In genomic region chr4:41147570-41147969, GRCh38 we compare ENCODE assay signal across 8 cellular contexts.
DNase-seq lines count a peak whose midpoint lies in the region; ATAC-seq and TF ChIP-seq lines count a peak whose summit lies in the region.
"Not testable (repeated sequence)": the region's sequence is repeated elsewhere in the genome, so short reads cannot be mapped to it uniquely, and the experiment has no call there.

No MANE protein-coding gene starts in this region.

- not testable (repeated sequence) for TF ChIP-seq CTCF in HCT116 (IDR thresholded peaks at IDR 0.05 in 2 of 3, conservative IDR thresholded peaks at IDR 0.05 in 1 of 3; ENCODE audit: borderline replicate concordance in 1 of 3, insufficient read depth in 1 of 3, low read depth in 2 of 3, low read length in 2 of 3); RWPE2 (IDR thresholded peaks at IDR 0.05; ENCODE audit: poor library complexity, severe bottlenecking); mammary epithelial cell (conservative IDR thresholded peaks at IDR 0.05 in 1 of 2, IDR thresholded peaks at IDR 0.05 in 1 of 2; ENCODE audit: extremely low read depth in 1 of 2, insufficient read depth in 1 of 2, low read depth in 1 of 2, low read length in 2 of 2); esophagus muscularis mucosa (IDR thresholded peaks at IDR 0.05); neural progenitor cell (IDR thresholded peaks at IDR 0.05); stomach (IDR thresholded peaks at IDR 0.05); uterus (IDR thresholded peaks at IDR 0.05)

- peaks cover 28% of the 10 kb centered on the region for H3F3A ChIP-seq in neural progenitor cell (ENCODE audit: low read depth)

- POLR2A ChIA-PET in HCT116 (lab: Charles Lee), result interaction anchor here (0.6 kb wide), 1 partner anchor 43 kb away, joined by 3 read pairs; no protein-coding TSS in a partner anchor

- H4K20me1 ChIP-seq in HCT116 (ENCODE audit: insufficient read depth); mammary epithelial cell (ENCODE audit: insufficient read depth, low read length); neural progenitor cell (ENCODE audit: low read depth): not testable (repeated sequence)

- peak overlapping the region; percentile 43; the same call in 1 of the 2 replicates for H3K9ac ChIP-seq in HCT116 (ENCODE audit: low read length)
- H3K9ac ChIP-seq in mammary epithelial cell (ENCODE audit: insufficient read depth, low read length); neural progenitor cell: not testable (repeated sequence)

- peaks cover 99% of the 10 kb centered on the region for H3K79me2 ChIP-seq in HCT116 (ENCODE audit: insufficient read depth, low read length)
- peaks cover 78% of the 10 kb centered on the region for H3K79me2 ChIP-seq in mammary epithelial cell (ENCODE audit: insufficient read depth, low read length)
- not testable (repeated sequence) for H3K79me2 ChIP-seq in neural progenitor cell (ENCODE audit: low read depth)

- H3K4me1 Mint-ChIP-seq in neural progenitor cell, result peaks cover 16% of the 10 kb centered on the region

- not testable (repeated sequence) for DNase-seq in HCT116 (ENCODE audit: low read depth, low spot score); RWPE2 (ENCODE audit: low spot score); mammary epithelial cell; esophagus muscularis mucosa (ENCODE audit: extremely low spot score); neural progenitor cell (ENCODE audit: low spot score); stomach; uterus
- DNase-seq in right cardiac atrium, result peak in 1 of 3 donors; percentile 38

- TF ChIP-seq RAD21 in HCT116 (IDR thresholded peaks at IDR 0.05; ENCODE audit: low read depth), result not testable (repeated sequence)

- in situ Hi-C loops in mammary epithelial cell (cut with MboI; ENCODE audit: low sequenced_read_pairs in 2 of 2), result not testable (repeated sequence)

- CTCF ChIA-PET in HCT116 (lab: Charles Lee); mammary epithelial cell (lab: Charles Lee; ENCODE audit: low non-redundant PET): not testable (repeated sequence)

- not testable (repeated sequence) for TF ChIP-seq EP300 in esophagus muscularis mucosa (IDR thresholded peaks at IDR 0.05); stomach (IDR thresholded peaks at IDR 0.05)

- not testable (repeated sequence) for H3K27me3 Mint-ChIP-seq in neural progenitor cell (ENCODE audit: insufficient read depth, low read depth)

- dilution Hi-C loops in mammary epithelial cell (cut with HindIII; ENCODE audit: low sequenced_read_pairs), result not testable (repeated sequence)

- H3K9me3 ChIP-seq in HCT116 (ENCODE audit: control insufficient read depth in 1 of 2, insufficient read depth in 1 of 2, low read depth in 1 of 2, low read length in 2 of 2); RWPE2 (ENCODE audit: severe bottlenecking); mammary epithelial cell (replicated peaks; ENCODE audit: insufficient read depth, low read length); esophagus muscularis mucosa; right cardiac atrium (ENCODE audit: control insufficient read depth, low read length); neural progenitor cell (ENCODE audit: low read depth); stomach; uterus: not testable (repeated sequence)

- not testable (repeated sequence) for ATAC-seq in HCT116; RWPE2 (ENCODE audit: low read depth); right cardiac atrium

- RAD21 ChIA-PET in HCT116 (lab: Charles Lee; ENCODE audit: low non-redundant PET in 1 of 2, low total read pairs in 2 of 2, uncharacterized antibody in 2 of 2, unreplicated experiment in 2 of 2), result not testable (repeated sequence)

- not testable (repeated sequence) for H3K36me3 ChIP-seq in HCT116 (ENCODE audit: control insufficient read depth in 1 of 2, insufficient read depth in 2 of 2, low read length in 2 of 2); RWPE2 (ENCODE audit: low read depth); mammary epithelial cell (ENCODE audit: insufficient read depth, low read length); esophagus muscularis mucosa; neural progenitor cell; stomach; uterus

- not testable (repeated sequence) for H3K27me3 ChIP-seq in HCT116 (ENCODE audit: insufficient read depth, low read length); RWPE2 (ENCODE audit: insufficient read depth, poor library complexity, severe bottlenecking); mammary epithelial cell (ENCODE audit: insufficient read depth, low read length); esophagus muscularis mucosa; right cardiac atrium (ENCODE audit: control insufficient read depth, insufficient read depth); neural progenitor cell; stomach; uterus

- H3K27ac ChIP-seq in HCT116 (ENCODE audit: low read depth, low read length), result peak overlapping the region; percentile 87
- H3K27ac ChIP-seq in RWPE2 (ENCODE audit: poor library complexity, severe bottlenecking), result peak overlapping the region; percentile 97
- peak overlapping the region; percentile 36 for H3K27ac ChIP-seq in mammary epithelial cell (ENCODE audit: insufficient read depth, low read depth, low read length)
- peak overlapping the region; percentile 19 to 89 (median 49) for H3K27ac ChIP-seq in esophagus muscularis mucosa (replicated peaks in 1 of 4)
- H3K27ac ChIP-seq in right cardiac atrium (ENCODE audit: low read length), result peak overlapping the region; percentile 6
- H3K27ac ChIP-seq in neural progenitor cell, result peak overlapping the region; percentile 87
- peak overlapping the region in 4 of 5 donors; percentile 74 to 85 (median 82) for H3K27ac ChIP-seq in stomach
- H3K27ac ChIP-seq in uterus, result peak overlapping the region; percentile 87 to 92

- intact Hi-C loops in HCT116 (cut with micrococcal nuclease); mammary epithelial cell (cut with micrococcal nuclease); esophagus muscularis mucosa (cut with DNase I); uterus (cut with DNase I; ENCODE audit: low total_unique reads): not testable (repeated sequence)
- intact Hi-C loops in right cardiac atrium (cut with DNase I), result loop anchor here in 2 of 4 donors (10.0 kb wide), 1 partner anchor 57 kb away; no protein-coding TSS in a partner anchor
- intact Hi-C loops in stomach (cut with DNase I; ENCODE audit: low total_unique reads), result loop anchor here (10.0 kb wide), 1 partner anchor 57 kb away; no protein-coding TSS in a partner anchor

- not testable (repeated sequence) for H3K4me3 ChIP-seq in HCT116 (replicated peaks in 1 of 2; ENCODE audit: low read depth in 1 of 2, low read length in 2 of 2); RWPE2 (ENCODE audit: severe bottlenecking); mammary epithelial cell (replicated peaks in 1 of 3; ENCODE audit: insufficient read depth in 1 of 3, low read depth in 2 of 3, low read length in 3 of 3); esophagus muscularis mucosa; right cardiac atrium (ENCODE audit: low read length); neural progenitor cell; stomach; uterus

- not testable (repeated sequence) for BruUV-seq in HCT116 (replicated peaks; lab: Mats Ljungman, UMichigan); mammary epithelial cell (replicated peaks; lab: Mats Ljungman, UMichigan)

- peaks cover 64 to 92% of the 10 kb centered on the region in 2 experiments for H3K4me1 ChIP-seq in HCT116 (ENCODE audit: control insufficient read depth in 1 of 2, insufficient read depth in 2 of 2, low read length in 2 of 2)
- H3K4me1 ChIP-seq in RWPE2 (ENCODE audit: insufficient read depth, poor library complexity, severe bottlenecking), result peaks cover 63% of the 10 kb centered on the region
- H3K4me1 ChIP-seq in mammary epithelial cell (ENCODE audit: insufficient read depth, low read length), result peaks cover 58% of the 10 kb centered on the region
- H3K4me1 ChIP-seq in esophagus muscularis mucosa, result peaks cover 34 to 60% (median 53%) of the 10 kb centered on the region in 4 donors
- not testable (repeated sequence) for H3K4me1 ChIP-seq in right cardiac atrium (ENCODE audit: control insufficient read depth, insufficient read depth, low read length)
- peaks cover 35% of the 10 kb centered on the region for H3K4me1 ChIP-seq in neural progenitor cell
- H3K4me1 ChIP-seq in stomach, result peaks cover 46 to 61% (median 54%) of the 10 kb centered on the region in 4 donors
- peaks cover 2 to 11% of the 10 kb centered on the region in 2 donors for H3K4me1 ChIP-seq in uterus

- H3K9me2 ChIP-seq in HCT116 (ENCODE audit: insufficient read depth), result not testable (repeated sequence)

- peak overlapping the region; percentile 57 for H3K4me2 ChIP-seq in HCT116 (ENCODE audit: low read length)
- H3K4me2 ChIP-seq in mammary epithelial cell (ENCODE audit: insufficient read depth, low read depth, low read length); neural progenitor cell: not testable (repeated sequence)

- H3K36me3 Mint-ChIP-seq in neural progenitor cell, result not testable (repeated sequence)

- not testable (repeated sequence) for TF ChIP-seq POLR2A in HCT116 (IDR thresholded peaks at IDR 0.05; ENCODE audit: borderline replicate concordance, extremely low read depth, insufficient read depth, insufficient read length); esophagus muscularis mucosa (IDR thresholded peaks at IDR 0.05; ENCODE audit: low read depth); stomach (IDR thresholded peaks at IDR 0.05); uterus (IDR thresholded peaks at IDR 0.05)

- not testable (repeated sequence) for H3K9me3 Mint-ChIP-seq in neural progenitor cell

- H3K4me3 Mint-ChIP-seq in neural progenitor cell, result not testable (repeated sequence)

- not testable (repeated sequence) for H2AFZ ChIP-seq in HCT116 (ENCODE audit: low read depth, low read length, poor library complexity, severe bottlenecking); mammary epithelial cell (ENCODE audit: low read depth, low read length); neural progenitor cell (replicated peaks)

- WGBS in mammary epithelial cell (ENCODE audit: low coverage, missing lambda C conversion rate), result 100% methylated on average over 2 of the region's 3 CpGs
- WGBS in esophagus muscularis mucosa, result 95% methylated on average over 3 of the region's 3 CpGs
- WGBS in right cardiac atrium, result 95% methylated on average over 3 of the region's 3 CpGs
- WGBS in stomach, 5 donors, result 90 to 98% (median 96%) methylated on average over 3 of the region's 3 CpGs

- not testable (repeated sequence) for H3K27ac Mint-ChIP-seq in neural progenitor cell

Comparison
In these comparisons a context has a peak if more than half of its experiments do, and no peak if none do; other contexts are left out.
1. H3K27ac ChIP-seq: peak in every context shown above with its lines; median percentile 97 in RWPE2; 90 in uterus; 87 in HCT116; 87 in neural progenitor cell; 82 in stomach; 49 in esophagus muscularis mucosa; 36 in mammary epithelial cell; 6 in right cardiac atrium.